Comparison of ENCODE assay signal across 8 cellular contexts in the genomic region with DNA sequence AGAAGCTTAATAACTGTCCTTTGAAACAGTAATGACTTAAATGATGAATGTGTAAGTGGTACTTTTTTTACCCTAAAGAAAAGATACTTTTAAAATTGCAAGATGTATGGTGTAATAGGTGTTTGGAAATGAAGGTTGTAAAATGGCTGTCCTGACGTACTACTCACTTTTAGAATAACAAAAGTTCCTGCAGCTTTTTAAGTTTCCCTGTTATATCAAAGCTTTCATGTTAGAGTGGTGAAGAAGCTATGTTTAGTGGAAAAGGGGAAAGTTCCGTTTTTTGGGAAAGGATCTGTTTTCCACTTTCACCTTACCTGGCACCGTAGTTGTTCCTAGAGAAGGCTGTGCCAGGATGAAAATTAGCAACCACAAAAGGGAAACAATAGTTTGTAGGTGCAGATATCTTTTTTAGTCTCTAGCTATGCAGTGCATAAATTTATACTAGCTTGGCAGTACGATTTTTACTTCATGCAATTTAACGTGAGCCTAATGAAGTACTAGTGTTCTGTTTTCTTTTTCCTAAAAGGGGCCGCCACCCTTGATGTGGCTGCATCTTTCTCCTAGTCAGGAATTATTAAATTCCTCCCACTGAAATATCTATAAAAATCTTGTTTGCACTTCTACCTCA. TPM values are rescaled to one million over a fixed set of nuclear protein-coding genes. Genes with fewer than 3 reads are reported as not detected.
A peak's percentile ranks its signal among the peaks of the same experiment; 100 is the strongest.
DNase-seq lines count a peak whose midpoint lies in the region; ATAC-seq, FAIRE-seq and TF ChIP-seq lines count a peak whose summit lies in the region.

No MANE protein-coding gene starts in this region.

- peak; percentile 41 for FAIRE-seq in islet of Langerhans (lab: Jason Lieb, UNC)
- FAIRE-seq in GM12892 (lab: Jason Lieb, UNC) = no peak

- no peaks in the 10 kb centered on the region for H3K36me3 Mint-ChIP-seq in activated CD8-positive, alpha-beta memory T cell treated with anti-CD3 and anti-CD28 coated beads, Interleukin-2, amount 10 ng/mL, durations not matched to agents 7 days and 5 days
- no peaks in the 10 kb centered on the region for H3K36me3 Mint-ChIP-seq in activated T-helper 2 cell treated with anti-CD3 and anti-CD28 coated beads, Interferon-gamma antibody, Interleukin-2, Interleukin-4, amounts not matched to agents 10 μg/mL and 5 μg/mL and 100 μg/mL, durations not matched to agents 14 hours and 24 hours and 36 hours (ENCODE audit: low read depth)

- H3K4me1 Mint-ChIP-seq in activated CD8-positive, alpha-beta memory T cell treated with anti-CD3 and anti-CD28 coated beads, Interleukin-2, amount 10 ng/mL, durations not matched to agents 7 days and 5 days = peaks cover 28% of the 10 kb centered on the region
- H3K4me1 Mint-ChIP-seq in activated T-helper 2 cell treated with anti-CD3 and anti-CD28 coated beads, Interferon-gamma antibody, Interleukin-2, Interleukin-4, amounts not matched to agents 10 μg/mL and 5 μg/mL and 100 μg/mL, durations not matched to agents 14 hours and 24 hours and 36 hours (ENCODE audit: low read depth) = peaks cover 24% of the 10 kb centered on the region

- CTCF ChIA-PET in activated CD8-positive, alpha-beta memory T cell treated with anti-CD3 and anti-CD28 coated beads, Interleukin-2, amount 10 ng/mL, durations not matched to agents 7 days and 5 days (lab: Charles Lee) = interaction anchor here (1.2 to 4.5 kb wide), 9 partner anchors 8 to 451 kb away, joined by 3 to 45 read pairs (median 7); no protein-coding TSS in a partner anchor

- no peak for TF ChIP-seq POLR2A in GM12892 (IDR thresholded peaks at IDR 0.05; ENCODE audit: low read depth, low read length)

- H3K4me3 Mint-ChIP-seq in activated CD8-positive, alpha-beta memory T cell treated with anti-CD3 and anti-CD28 coated beads, Interleukin-2, amount 10 ng/mL, durations not matched to agents 7 days and 5 days = peak overlapping the region; percentile 93
- peak overlapping the region; percentile 82 for H3K4me3 Mint-ChIP-seq in activated T-helper 2 cell treated with anti-CD3 and anti-CD28 coated beads, Interferon-gamma antibody, Interleukin-2, Interleukin-4, amounts not matched to agents 10 μg/mL and 5 μg/mL and 100 μg/mL, durations not matched to agents 14 hours and 24 hours and 36 hours (ENCODE audit: low read depth)

- intact Hi-C loops in activated T-helper 2 cell treated with anti-CD3 and anti-CD28 coated beads, Interferon-gamma antibody, Interleukin-2, Interleukin-4, amounts not matched to agents 10 μg/mL and 5 μg/mL and 100 μg/mL, durations not matched to agents 14 hours and 24 hours and 36 hours (cut with micrococcal nuclease) = loop anchor here (1.0 to 5.0 kb wide), 4 partner anchors 31 to 450 kb away; partner anchors contain the start of gene FCHO2

- H3K27me3 Mint-ChIP-seq in activated CD8-positive, alpha-beta memory T cell treated with anti-CD3 and anti-CD28 coated beads, Interleukin-2, amount 10 ng/mL, durations not matched to agents 7 days and 5 days = peaks cover 4% of the 10 kb centered on the region
- H3K27me3 Mint-ChIP-seq in activated T-helper 2 cell treated with anti-CD3 and anti-CD28 coated beads, Interferon-gamma antibody, Interleukin-2, Interleukin-4, amounts not matched to agents 10 μg/mL and 5 μg/mL and 100 μg/mL, durations not matched to agents 14 hours and 24 hours and 36 hours (ENCODE audit: low read depth) = peaks cover 8% of the 10 kb centered on the region

- H3K9me3 Mint-ChIP-seq in activated CD8-positive, alpha-beta memory T cell treated with anti-CD3 and anti-CD28 coated beads, Interleukin-2, amount 10 ng/mL, durations not matched to agents 7 days and 5 days (ENCODE audit: low read depth) = no peaks in the 10 kb centered on the region
- no peaks in the 10 kb centered on the region for H3K9me3 Mint-ChIP-seq in activated T-helper 2 cell treated with anti-CD3 and anti-CD28 coated beads, Interferon-gamma antibody, Interleukin-2, Interleukin-4, amounts not matched to agents 10 μg/mL and 5 μg/mL and 100 μg/mL, durations not matched to agents 14 hours and 24 hours and 36 hours

- DNase-seq in activated CD8-positive, alpha-beta memory T cell treated with anti-CD3 and anti-CD28 coated beads, Interleukin-2, amount 10 ng/mL, durations not matched to agents 7 days and 5 days = no peak
- DNase-seq in activated CD8-positive, alpha-beta memory T cell treated with anti-CD3 and anti-CD28 coated beads for 24 hours = no peak
- no peak for DNase-seq in activated T-helper 2 cell treated with anti-CD3 and anti-CD28 coated beads, Interferon-gamma antibody, Interleukin-2, Interleukin-4, amounts not matched to agents 10 μg/mL and 5 μg/mL and 100 μg/mL, durations not matched to agents 14 hours and 24 hours and 36 hours (ENCODE audit: low spot score)
- DNase-seq in superior temporal gyrus (ENCODE audit: extremely low spot score) = peak; percentile 61
- no peak for DNase-seq in NCI-H2171 (lab: John Stamatoyannopoulos, UW)
- no peak for DNase-seq in GM12892 (ENCODE audit: insufficient read length)

- ATAC-seq in activated CD8-positive, alpha-beta memory T cell treated with anti-CD3 and anti-CD28 coated beads, Interleukin-2, amount 10 ng/mL, durations not matched to agents 7 days and 5 days = no peak
- ATAC-seq in HG02970 (IDR thresholded peaks at IDR 0.05; ENCODE audit: low FRiP score, unreplicated experiment) = no peak

- peak overlapping the region; percentile 77 for H3K27ac Mint-ChIP-seq in activated CD8-positive, alpha-beta memory T cell treated with anti-CD3 and anti-CD28 coated beads, Interleukin-2, amount 10 ng/mL, durations not matched to agents 7 days and 5 days
- no peak overlapping the region for H3K27ac Mint-ChIP-seq in activated T-helper 2 cell treated with anti-CD3 and anti-CD28 coated beads, Interferon-gamma antibody, Interleukin-2, Interleukin-4, amounts not matched to agents 10 μg/mL and 5 μg/mL and 100 μg/mL, durations not matched to agents 14 hours and 24 hours and 36 hours

RNA-seq across cellular contexts. Expression of gene TNPO1, which starts 1.3 kb away (rescaled TPM):
- total RNA-seq in activated CD8-positive, alpha-beta memory T cell treated with anti-CD3 and anti-CD28 coated beads, Interleukin-2, amount 10 ng/mL, durations not matched to agents 7 days and 5 days = 10 to 100 TPM; 87.8 to 89.6 TPM
- 112 and 121 TPM in 2 replicates for total RNA-seq in activated T-helper 2 cell treated with anti-CD3 and anti-CD28 coated beads, Interferon-gamma antibody, Interleukin-2, Interleukin-4, amounts not matched to agents 10 μg/mL and 5 μg/mL and 100 μg/mL, durations not matched to agents 14 hours and 24 hours and 36 hours
- polyA plus RNA-seq in GM12892 (2012; ENCODE audit: missing spikeins) = 37.0 TPM
